ENCODE assay signal across 8 cellular contexts in the genomic region with DNA sequence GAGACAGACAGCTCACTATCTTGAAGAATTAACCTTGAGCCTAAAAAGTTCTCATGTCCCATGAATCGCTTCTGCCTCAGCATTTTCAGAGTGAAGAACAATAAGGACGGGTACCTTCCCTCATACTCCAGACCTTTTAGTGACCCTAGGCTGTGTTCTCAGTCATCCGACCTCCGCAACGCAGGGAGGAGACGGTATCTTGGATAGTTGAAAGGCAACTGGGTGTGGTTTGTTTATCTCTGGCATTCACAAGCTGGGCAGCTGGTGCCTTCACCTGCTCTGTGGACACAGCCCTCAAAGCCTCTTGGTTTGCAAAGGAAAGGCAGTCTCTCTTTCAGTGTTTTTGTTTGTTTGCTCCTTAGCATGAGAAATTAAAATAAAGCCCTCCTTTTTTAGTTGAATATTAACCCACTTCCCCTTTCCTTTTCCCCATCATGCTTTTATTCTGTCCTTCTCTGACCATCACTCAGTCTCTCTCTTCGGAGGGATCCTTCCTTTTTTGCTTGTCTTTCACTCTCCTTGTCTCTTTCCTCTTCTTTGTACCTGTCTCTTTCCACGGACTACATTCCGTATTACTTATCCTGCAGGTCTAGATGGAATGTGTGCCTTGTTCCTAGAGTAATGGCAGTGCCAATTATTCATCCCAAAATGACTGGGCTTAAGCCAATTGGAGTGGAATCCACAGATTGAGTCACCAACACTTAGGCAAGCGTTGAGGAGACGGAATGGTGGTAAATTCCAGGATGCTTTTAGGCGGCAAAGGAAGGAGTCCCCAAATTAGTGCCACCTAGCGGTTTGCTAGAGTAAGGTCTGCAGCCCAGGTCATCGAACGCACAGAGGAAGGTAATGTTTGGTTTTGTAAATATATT. TPM values are rescaled to one million over a fixed set of nuclear protein-coding genes. Genes with fewer than 3 reads are reported as not detected.
DNase-seq lines count a peak whose midpoint lies in the region; ATAC-seq and TF ChIP-seq lines count a peak whose summit lies in the region.

No MANE protein-coding gene starts in this region.

- peak; percentile 67 for TF ChIP-seq CTCF in astrocyte of the cerebellum (IDR thresholded peaks at IDR 0.05; ENCODE audit: low read depth, low read length, missing control alignments)
- TF ChIP-seq CTCF in left lung (IDR thresholded peaks at IDR 0.05), result peak; percentile 43 to 46

- intact Hi-C loops in left lung (cut with DNase I), result no loop called here

- peak; percentile 91 for DNase-seq in DMS53 treated with DMSO at 0.1 percent for 48 hours (lab: John Stamatoyannopoulos, UW; ENCODE audit: unreplicated experiment)
- DNase-seq in M059J (ENCODE audit: low read depth), result peak; percentile 85
- DNase-seq in astrocyte of the cerebellum (ENCODE audit: low read depth), result no peak
- no peak for DNase-seq in left lung
- DNase-seq in activated CD4-positive, alpha-beta T cell treated with anti-CD3 and anti-CD28 coated beads, Interleukin-2, amount 50 U/mL, for 48 hours, result no peak

- in situ Hi-C loops in astrocyte of the cerebellum (cut with HindIII; ENCODE audit: low sequenced_read_pairs), result no loop called here

- peaks cover 0 to 5% of the 10 kb centered on the region in 2 donors for H3K27me3 ChIP-seq in left lung

- H3K36me3 ChIP-seq in left lung, result no peaks in the 10 kb centered on the region

- no peaks in the 10 kb centered on the region for H3K4me1 ChIP-seq in left lung

- ATAC-seq in left lung (peak; percentile 63), GM21360 (IDR thresholded peaks at IDR 0.05; ENCODE audit: unreplicated experiment) (no peak), HG03097 (IDR thresholded peaks at IDR 0.05; ENCODE audit: low FRiP score, unreplicated experiment) (no peak), HG03565 (IDR thresholded peaks at IDR 0.05; ENCODE audit: unreplicated experiment) (no peak)

- no peaks in the 10 kb centered on the region for H3K9me3 ChIP-seq in left lung

- H3K27ac ChIP-seq in left lung, result no peak overlapping the region

- H3K4me3 ChIP-seq in astrocyte of the cerebellum (ENCODE audit: low read depth, low read length) (no peak overlapping the region), left lung (no peak overlapping the region)

RNA-seq across cellular contexts. Expression of a gene that starts 45.8 kb away (rescaled TPM):
- total RNA-seq in M059J (2014; rRNA removed; shearing (Covaris generic)), result 0.17 TPM in 1 of 2 replicates, not detected in the other
- total RNA-seq in left lung, result 1 to 10 TPM in 1 of 2 donors, under 1 TPM in 1; 0.15 to 1.8 TPM

Comparison
In these comparisons a context has a peak if more than half of its experiments do, and no peak if none do; other contexts are left out.
1. DNase-seq: peak in DMS53 treated with DMSO at 0.1 percent for 48 hours (single experiment) and M059J (single experiment); none in astrocyte of the cerebellum (single experiment), left lung (0 of 2) and activated CD4-positive, alpha-beta T cell treated with anti-CD3 and anti-CD28 coated beads, Interleukin-2, amount 50 U/mL, for 48 hours (0 of 2).